Comparison of ENCODE assay signal across 6 cellular contexts in the genomic region with DNA sequence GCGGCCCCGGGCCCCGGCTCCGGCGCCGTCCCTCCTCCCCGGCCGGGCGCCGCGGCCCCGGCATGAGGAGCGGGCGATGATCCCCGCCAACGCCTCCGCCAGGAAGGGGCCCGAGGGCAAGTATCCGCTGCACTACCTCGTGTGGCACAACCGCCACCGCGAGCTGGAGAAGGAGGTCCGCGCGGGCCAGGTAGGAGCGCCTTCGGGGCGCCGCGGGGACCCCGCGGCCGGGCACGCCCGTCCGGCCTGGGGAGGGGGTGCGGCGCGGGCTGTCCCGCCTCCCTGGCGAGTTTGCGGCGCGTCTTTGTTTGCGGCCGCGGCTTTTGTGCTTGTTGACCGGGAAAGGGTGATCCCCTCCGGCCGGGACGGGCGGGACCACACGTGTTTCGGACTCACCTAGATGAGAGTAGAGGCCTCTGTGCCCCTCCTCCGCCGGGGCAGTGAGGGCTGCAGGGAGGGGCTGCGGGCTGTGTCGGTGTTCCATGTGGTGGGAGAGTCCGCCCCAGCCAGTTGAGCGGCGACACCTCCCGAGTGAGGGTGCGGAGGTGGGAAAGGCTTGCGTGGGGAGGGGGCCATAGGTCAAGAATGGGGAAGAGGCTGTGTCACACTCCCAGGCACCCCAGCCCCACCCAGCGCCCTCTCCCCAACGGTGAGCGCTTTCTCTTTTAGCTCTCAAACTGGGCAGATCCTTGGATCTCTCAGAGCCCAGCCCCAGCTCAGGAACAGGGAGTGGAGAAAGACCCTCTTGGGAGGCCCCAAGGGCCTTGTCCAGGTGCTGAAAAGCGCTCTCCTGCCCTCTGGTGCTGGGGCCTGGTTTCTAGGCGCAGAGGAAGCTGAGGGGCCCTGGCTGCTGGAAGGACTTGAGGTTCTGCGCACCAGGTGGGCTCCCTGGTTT. TPM values are rescaled to one million over a fixed set of nuclear protein-coding genes. Genes with fewer than 3 reads are reported as not detected.
DNase-seq lines count a peak whose midpoint lies in the region; ATAC-seq and TF ChIP-seq lines count a peak whose summit lies in the region.

No MANE protein-coding gene starts in this region.

- H3K9me3 ChIP-seq in Peyer's patch, result no peaks in the 10 kb centered on the region

- peaks cover 6% of the 10 kb centered on the region; the same call in 1 of the 2 replicates for H4K20me1 ChIP-seq in GM23338 (replicated peaks; ENCODE audit: insufficient read depth)

- peaks cover 10% of the 10 kb centered on the region for H3K79me2 ChIP-seq in GM23338 (replicated peaks; ENCODE audit: insufficient read depth)

- DNase-seq in GM23338 (ENCODE audit: low spot score) (peak; percentile 94), Peyer's patch (peak in 1 of 3 donors; percentile 42), fibroblast of the aortic adventitia (ENCODE audit: low read depth) (no peak)

- peaks cover 20% of the 10 kb centered on the region for H3F3A ChIP-seq in GM23338 (replicated peaks; ENCODE audit: low read depth)

- no peak overlapping the region for H3K27ac Mint-ChIP-seq in GM23338
- H3K27ac Mint-ChIP-seq in stimulated activated naive CD8-positive, alpha-beta T cell treated with anti-CD3 and anti-CD28 coated beads, Interleukin-15, Interleukin-2, amounts not matched to agents 100 ng/mL and 50 ng/mL, for 24 hours, result no peak overlapping the region

- H3K4me1 Mint-ChIP-seq in GM23338, result peaks cover 47% of the 10 kb centered on the region
- H3K4me1 Mint-ChIP-seq in stimulated activated naive CD8-positive, alpha-beta T cell treated with anti-CD3 and anti-CD28 coated beads, Interleukin-15, Interleukin-2, amounts not matched to agents 100 ng/mL and 50 ng/mL, for 24 hours (ENCODE audit: low read depth), result peaks cover 46% of the 10 kb centered on the region

- peak; percentile 26 for ATAC-seq in GM23338
- ATAC-seq in GM18519 (IDR thresholded peaks at IDR 0.05; ENCODE audit: low FRiP score, unreplicated experiment), result no peak
- no peak for ATAC-seq in GM21723 (IDR thresholded peaks at IDR 0.05; ENCODE audit: unreplicated experiment)

- peaks cover 50% of the 10 kb centered on the region for H3K4me1 ChIP-seq in GM23338 (ENCODE audit: insufficient read depth)
- H3K4me1 ChIP-seq in Peyer's patch, result peaks cover 9 to 42% (median 32%) of the 10 kb centered on the region in 4 donors

- H3K36me3 ChIP-seq in GM23338 (ENCODE audit: insufficient read depth), result no peaks in the 10 kb centered on the region
- no peaks in the 10 kb centered on the region for H3K36me3 ChIP-seq in Peyer's patch

- no peak overlapping the region for H3K27ac ChIP-seq in GM23338 (ENCODE audit: low read depth)
- H3K27ac ChIP-seq in Peyer's patch, result peak overlapping the region in 1 of 4 donors; percentile 49

- no peaks in the 10 kb centered on the region for H3K9me3 Mint-ChIP-seq in GM23338
- no peaks in the 10 kb centered on the region for H3K9me3 Mint-ChIP-seq in stimulated activated naive CD8-positive, alpha-beta T cell treated with anti-CD3 and anti-CD28 coated beads, Interleukin-15, Interleukin-2, amounts not matched to agents 100 ng/mL and 50 ng/mL, for 24 hours

- TF ChIP-seq POLR2A in Peyer's patch (IDR thresholded peaks at IDR 0.05), result no peak

- H3K4me3 Mint-ChIP-seq in GM23338, result peak overlapping the region; percentile 77
- H3K4me3 Mint-ChIP-seq in stimulated activated naive CD8-positive, alpha-beta T cell treated with anti-CD3 and anti-CD28 coated beads, Interleukin-15, Interleukin-2, amounts not matched to agents 100 ng/mL and 50 ng/mL, for 24 hours, result peak overlapping the region; percentile 79

- peaks cover 29% of the 10 kb centered on the region for H3K27me3 Mint-ChIP-seq in GM23338 (ENCODE audit: insufficient read depth, low read depth, poor library complexity)
- H3K27me3 Mint-ChIP-seq in stimulated activated naive CD8-positive, alpha-beta T cell treated with anti-CD3 and anti-CD28 coated beads, Interleukin-15, Interleukin-2, amounts not matched to agents 100 ng/mL and 50 ng/mL, for 24 hours, result no peaks in the 10 kb centered on the region

- peak overlapping the region; percentile 90 for H3K4me2 ChIP-seq in GM23338

- no peaks in the 10 kb centered on the region for H3K36me3 Mint-ChIP-seq in GM23338 (ENCODE audit: low read depth)
- H3K36me3 Mint-ChIP-seq in stimulated activated naive CD8-positive, alpha-beta T cell treated with anti-CD3 and anti-CD28 coated beads, Interleukin-15, Interleukin-2, amounts not matched to agents 100 ng/mL and 50 ng/mL, for 24 hours (ENCODE audit: low read depth), result no peaks in the 10 kb centered on the region

- H2AFZ ChIP-seq in GM23338, result peak overlapping the region; percentile 47; the same call in 1 of the 2 replicates

- H3K27me3 ChIP-seq in GM23338 (ENCODE audit: insufficient read depth) (peaks cover 12% of the 10 kb centered on the region), Peyer's patch (no peaks in the 10 kb centered on the region)

- H3K4me3 ChIP-seq in GM23338 (peak overlapping the region; percentile 86), Peyer's patch (peak overlapping the region; percentile 47 to 83 (median 77)), fibroblast of the aortic adventitia (ENCODE audit: low read depth, low read length) (peak overlapping the region; percentile 69)

- no peaks in the 10 kb centered on the region for H3K9me2 ChIP-seq in GM23338 (ENCODE audit: insufficient read depth)

- TF ChIP-seq CTCF in GM23338 (conservative IDR thresholded peaks at IDR 0.05; ENCODE audit: low read depth in 2 of 2), result peak; percentile 25 to 74; a peak in 3 of 4 replicates
- TF ChIP-seq CTCF in Peyer's patch (IDR thresholded peaks at IDR 0.05), result peak in 2 of 6 experiments; percentile 17 to 19
- peak; percentile 21 for TF ChIP-seq CTCF in fibroblast of the aortic adventitia (IDR thresholded peaks at IDR 0.05; ENCODE audit: insufficient read depth, low read length)

TF ChIP-seq in GM23338, 12 proteins besides CTCF, POLR2A, EP300 and RAD21:
- TF ChIP-seq NANOG (IDR thresholded peaks at IDR 0.05; ENCODE audit: borderline replicate concordance) (no peak), REST (IDR thresholded peaks at IDR 0.05; ENCODE audit: unreplicated experiment) (peak; percentile 85)

RNA-seq across cellular contexts. Expression of gene ANKRD13B, which starts 0.9 kb away (rescaled TPM):
- total RNA-seq in GM23338 (2014; rRNA removed; shearing (Covaris generic)), result 55.0 and 57.4 TPM in 2 replicates
- polyA plus RNA-seq in GM23338 (2016; fragmentation: Nextera tagmentation; extraction: Ambion mirVana), result 8.2 and 9.6 TPM in 2 replicates
- total RNA-seq in Peyer's patch (10 to 100 TPM in 1 of 4 donors, 1 to 10 TPM in 3; 4.2 to 14.9 (median 8.3) TPM), fibroblast of the aortic adventitia (ENCODE audit: low replicate concordance) (7.4 and 14.0 TPM in 2 replicates)

RNA-seq across cellular contexts. Expression of gene GIT1, which starts 4.3 kb away (rescaled TPM):
- total RNA-seq in GM23338 (2014; rRNA removed; shearing (Covaris generic)), result 48.2 and 60.9 TPM in 2 replicates
- polyA plus RNA-seq in GM23338 (2016; fragmentation: Nextera tagmentation; extraction: Ambion mirVana), result 15.9 and 16.2 TPM in 2 replicates
- 10 to 100 TPM; 31.9 to 66.7 (median 52.6) TPM for total RNA-seq in Peyer's patch
- 22.0 and 38.6 TPM in 2 replicates for total RNA-seq in fibroblast of the aortic adventitia (ENCODE audit: low replicate concordance)

RNA-seq across cellular contexts. Expression of gene TP53I13, which starts 25.3 kb away (rescaled TPM):
- total RNA-seq in GM23338 (2014; rRNA removed; shearing (Covaris generic)), result 28.6 and 38.9 TPM in 2 replicates
- polyA plus RNA-seq in GM23338 (2016; fragmentation: Nextera tagmentation; extraction: Ambion mirVana), result 21.0 and 21.4 TPM in 2 replicates
- total RNA-seq in Peyer's patch (100 to 1,000 TPM in 2 of 4 donors, 10 to 100 TPM in 2; 86.6 to 204 (median 139) TPM), fibroblast of the aortic adventitia (ENCODE audit: low replicate concordance) (24.9 and 41.8 TPM in 2 replicates)

RNA-seq across cellular contexts. Expression of gene ABHD15, which starts 27.0 kb away (rescaled TPM):
- 2.5 and 2.6 TPM in 2 replicates for total RNA-seq in GM23338 (2014; rRNA removed; shearing (Covaris generic))
- polyA plus RNA-seq in GM23338 (2016; fragmentation: Nextera tagmentation; extraction: Ambion mirVana), result 0.27 and 0.92 TPM in 2 replicates
- total RNA-seq in Peyer's patch (10 to 100 TPM; 19.0 to 41.2 (median 32.2) TPM), fibroblast of the aortic adventitia (ENCODE audit: low replicate concordance) (5.5 and 15.3 TPM in 2 replicates)

RNA-seq across cellular contexts. Expression of gene CORO6, which starts 28.9 kb away (rescaled TPM):
- total RNA-seq in GM23338 (2014; rRNA removed; shearing (Covaris generic)), result 5.0 and 5.2 TPM in 2 replicates
- polyA plus RNA-seq in GM23338 (2016; fragmentation: Nextera tagmentation; extraction: Ambion mirVana), result 2.5 and 2.6 TPM in 2 replicates
- 10 to 100 TPM in 3 of 4 donors, 1 to 10 TPM in 1; 4.0 to 28.9 (median 19.9) TPM for total RNA-seq in Peyer's patch
- 5.5 and 8.3 TPM in 2 replicates for total RNA-seq in fibroblast of the aortic adventitia (ENCODE audit: low replicate concordance)
